Comparison of ENCODE assay signal across 16 cellular contexts in genomic region chr10:65751896-65752295, GRCh38.
DNase-seq lines count a peak whose midpoint lies in the region; ATAC-seq and TF ChIP-seq lines count a peak whose summit lies in the region.
"Had no signal": no experiment of that assay in that cellular context is flagged by ENCODE, and none has a peak within 500 bp of the region (broad histone marks: within the 10 kb centered on the region; RNA-seq: fewer than 3 reads in every experiment).

No MANE protein-coding gene starts in this region.

- in situ Hi-C loops in mammary epithelial cell (cut with MboI; ENCODE audit: low sequenced_read_pairs in 2 of 2), result no loop called here

- WGBS in mammary epithelial cell (ENCODE audit: low coverage, missing lambda C conversion rate), result 38% methylated on average over 1 of the region's 1 CpG

- BruUV-seq in mammary epithelial cell (replicated peaks; lab: Mats Ljungman, UMichigan), result no TSS peak

- H3K27ac ChIP-seq in mammary epithelial cell (ENCODE audit: insufficient read depth, low read depth, low read length), result peak overlapping the region; percentile 84
- no peak overlapping the region for H3K27ac ChIP-seq in foreskin keratinocyte
- H3K27ac ChIP-seq: BLaER1, C4-2B, GM23248 had no signal

- no peaks in the 10 kb centered on the region for H3K36me3 ChIP-seq in mammary epithelial cell (ENCODE audit: insufficient read depth, low read length)
- no peaks in the 10 kb centered on the region for H3K36me3 ChIP-seq in BE2C
- H3K36me3 ChIP-seq: BLaER1 had no signal

- dilution Hi-C loops in mammary epithelial cell (cut with HindIII; ENCODE audit: low sequenced_read_pairs), result no loop called here

- H2AFZ ChIP-seq in mammary epithelial cell (ENCODE audit: low read depth, low read length), result no peak overlapping the region
- H2AFZ ChIP-seq: GM23248 had no signal

- intact Hi-C loops in mammary epithelial cell (cut with micrococcal nuclease), result no loop called here

- TF ChIP-seq CTCF in mammary epithelial cell (conservative IDR thresholded peaks at IDR 0.05 in 1 of 2, IDR thresholded peaks at IDR 0.05 in 1 of 2; ENCODE audit: extremely low read depth in 1 of 2, insufficient read depth in 1 of 2, low read depth in 1 of 2, low read length in 2 of 2), result no peak
- no peak for TF ChIP-seq CTCF in epithelial cell of esophagus (IDR thresholded peaks at IDR 0.05; ENCODE audit: insufficient read depth, low read depth, low read length, missing control alignments)
- no peak for TF ChIP-seq CTCF in foreskin keratinocyte (conservative IDR thresholded peaks at IDR 0.05)
- TF ChIP-seq CTCF in BE2C (IDR thresholded peaks at IDR 0.05; ENCODE audit: low read depth, low read length), result no peak

- H3K27me3 ChIP-seq in mammary epithelial cell (ENCODE audit: insufficient read depth, low read length), result no peaks in the 10 kb centered on the region
- H3K27me3 ChIP-seq in foreskin keratinocyte, result no peaks in the 10 kb centered on the region
- no peaks in the 10 kb centered on the region for H3K27me3 ChIP-seq in BE2C
- H3K27me3 ChIP-seq: BLaER1 had no signal

- ATAC-seq in foreskin keratinocyte, result no peak
- ATAC-seq in HG02571 (IDR thresholded peaks at IDR 0.05; ENCODE audit: unreplicated experiment), result no peak
- ATAC-seq: CD8-positive, alpha-beta T cell had no signal

- DNase-seq in mammary epithelial cell (peak; percentile 65), epithelial cell of esophagus (ENCODE audit: low read depth) (peak; percentile 62), foreskin keratinocyte (peak; percentile 24 to 68), NCI-H1436 (lab: John Stamatoyannopoulos, UW) (no peak), BE2C (no peak)
- DNase-seq: Caco-2; CD4-positive, CD25-positive, alpha-beta regulatory T cell; CD8-positive, alpha-beta T cell; DMS153; DND-41; GM23248; H7; HCEC 1CT had no signal

- peaks cover 19% of the 10 kb centered on the region for H3K4me1 ChIP-seq in mammary epithelial cell (ENCODE audit: insufficient read depth, low read length)
- peaks cover 9% of the 10 kb centered on the region for H3K4me1 ChIP-seq in foreskin keratinocyte
- H3K4me1 ChIP-seq in BE2C, result no peaks in the 10 kb centered on the region
- H3K4me1 ChIP-seq: BLaER1, Caco-2 had no signal

- H3K4me2 ChIP-seq in mammary epithelial cell (ENCODE audit: insufficient read depth, low read depth, low read length), result peak overlapping the region; percentile 53
- H3K4me2 ChIP-seq: BLaER1 had no signal

- H3K9ac ChIP-seq in mammary epithelial cell (ENCODE audit: insufficient read depth, low read length), result no peak overlapping the region
- H3K9ac ChIP-seq: BLaER1, GM23248 had no signal

- no peak overlapping the region for H3K4me3 ChIP-seq in mammary epithelial cell (replicated peaks in 1 of 3; ENCODE audit: insufficient read depth in 1 of 3, low read depth in 2 of 3, low read length in 3 of 3)
- H3K4me3 ChIP-seq in epithelial cell of esophagus (ENCODE audit: low read length), result no peak overlapping the region
- H3K4me3 ChIP-seq in BE2C (ENCODE audit: low read depth, low read length), result no peak overlapping the region
- H3K4me3 ChIP-seq: BLaER1, GM23248 had no signal

- CTCF ChIA-PET in mammary epithelial cell (lab: Charles Lee; ENCODE audit: low non-redundant PET), result no interaction called here

- H3K9me3 ChIP-seq in mammary epithelial cell (replicated peaks; ENCODE audit: insufficient read depth, low read length), result no peaks in the 10 kb centered on the region
- H3K9me3 ChIP-seq in BE2C, result no peaks in the 10 kb centered on the region
- H3K9me3 ChIP-seq: BLaER1, Caco-2 had no signal

- H3K79me2 ChIP-seq in mammary epithelial cell (ENCODE audit: insufficient read depth, low read length), result no peaks in the 10 kb centered on the region

- no peaks in the 10 kb centered on the region for H4K20me1 ChIP-seq in mammary epithelial cell (ENCODE audit: insufficient read depth, low read length)
- H4K20me1 ChIP-seq: BLaER1 had no signal

Comparison
In these comparisons a context has a peak if more than half of its experiments do, and no peak if none do; other contexts are left out.
1. DNase-seq: peak in mammary epithelial cell (single experiment), epithelial cell of esophagus (single experiment) and foreskin keratinocyte (2 of 2); none in NCI-H1436 (single experiment) and BE2C (single experiment).